ENCODE assay signal across 10 cellular contexts in genomic region chr5:36239370-36240293, GRCh38. TPM values are rescaled to one million over a fixed set of nuclear protein-coding genes. Genes with fewer than 3 reads are reported as not detected.
DNase-seq lines count a peak whose midpoint lies in the region; ATAC-seq and TF ChIP-seq lines count a peak whose summit lies in the region.
"Had no signal": no experiment of that assay in that cellular context is flagged by ENCODE, and none has a peak within 500 bp of the region (broad histone marks: within the 10 kb centered on the region; RNA-seq: fewer than 3 reads in every experiment).

No MANE protein-coding gene starts in this region.

- H3K79me2 ChIP-seq in DOHH2 (ENCODE audit: control insufficient read depth, low read length) (peaks cover 76% of the 10 kb centered on the region), OCI-LY7 (ENCODE audit: insufficient read depth, low read depth, low read length) (peaks cover 65% of the 10 kb centered on the region)

- peaks cover 71% of the 10 kb centered on the region for H3K4me1 ChIP-seq in DOHH2 (ENCODE audit: control insufficient read depth, low read length)
- peaks cover 70% of the 10 kb centered on the region for H3K4me1 ChIP-seq in OCI-LY7 (ENCODE audit: insufficient read depth, low read length, poor library complexity, severe bottlenecking)
- peaks cover 6% of the 10 kb centered on the region for H3K4me1 ChIP-seq in prostate gland (replicated peaks)

- H4K20me1 ChIP-seq in DOHH2 (ENCODE audit: control insufficient read depth, insufficient read depth, low read depth, low read length) (no peaks in the 10 kb centered on the region), OCI-LY7 (ENCODE audit: insufficient read depth, low read length) (no peaks in the 10 kb centered on the region; the same call in 1 of the 2 replicates)

- H3K36me3 ChIP-seq in DOHH2 (ENCODE audit: control insufficient read depth, low read length) (peaks cover 23% of the 10 kb centered on the region), OCI-LY7 (ENCODE audit: insufficient read depth, low read length) (peaks cover 4% of the 10 kb centered on the region; the same call in 1 of the 2 replicates), prostate gland (no peaks in the 10 kb centered on the region)

- intact Hi-C loops in OCI-LY7 (cut with micrococcal nuclease; ENCODE audit: unreplicated experiment) (loop anchor here (1.0 to 5.0 kb wide), 6 partner anchors 61 to 1322 kb away; partner anchors contain the start of genes BRIX1, DNAJC21, NIPBL and RAD1), prostate gland (cut with DNase I) (loop anchor here (5.0 kb wide), 2 partner anchors 87 to 158 kb away; partner anchors contain the start of genes LMBRD2 and SKP2)

- BruUV-seq in OCI-LY7 (replicated peaks; lab: Mats Ljungman, UMichigan): TSS peak; percentile 52

- POLR2A ChIA-PET in OCI-LY7 (lab: Charles Lee): interaction anchor here (1.0 to 1.7 kb wide), 4 partner anchors 10 to 88 kb away, joined by 3 to 7 read pairs (median 3); partner anchors contain the start of genes LMBRD2 and SKP2

- H3K27me3 ChIP-seq in DOHH2 (ENCODE audit: control insufficient read depth, low read length) (no peaks in the 10 kb centered on the region), prostate gland (replicated peaks; ENCODE audit: insufficient read depth) (no peaks in the 10 kb centered on the region)

- H3K4me2 ChIP-seq in DOHH2 (ENCODE audit: low read length) (peak overlapping the region; percentile 78), OCI-LY7 (ENCODE audit: low read length) (peak overlapping the region; percentile 82)

- TF ChIP-seq CTCF in DOHH2 (IDR thresholded peaks at IDR 0.05; ENCODE audit: low read depth, low read length, poor library complexity, severe bottlenecking): no peak
- TF ChIP-seq CTCF in OCI-LY7 (conservative IDR thresholded peaks at IDR 0.05; ENCODE audit: low read length): no peak
- TF ChIP-seq CTCF in prostate gland (IDR thresholded peaks at IDR 0.05): no peak

- peak overlapping the region; percentile 28; the same call in 1 of the 2 replicates for H2AFZ ChIP-seq in OCI-LY7 (ENCODE audit: low read length)

- peak overlapping the region; percentile 79 for H3K27ac ChIP-seq in DOHH2 (ENCODE audit: low read depth, low read length)
- H3K27ac ChIP-seq in OCI-LY7 (ENCODE audit: low read depth, low read length, poor library complexity, severe bottlenecking): peak overlapping the region; percentile 85
- H3K27ac ChIP-seq in prostate gland: peak overlapping the region; percentile 41 to 98

- H3K9me2 ChIP-seq in DOHH2 (replicated peaks; ENCODE audit: control insufficient read depth, low read length) (no peaks in the 10 kb centered on the region), OCI-LY7 (ENCODE audit: insufficient read depth, low read length) (no peaks in the 10 kb centered on the region)

- peak; percentile 16 for TF ChIP-seq POLR2A in erythroblast (IDR thresholded peaks at IDR 0.05; ENCODE audit: low read length)
- no peak for TF ChIP-seq POLR2A in prostate gland (IDR thresholded peaks at IDR 0.05)

- H3F3A ChIP-seq in DOHH2 (ENCODE audit: control insufficient read depth, insufficient read depth): peaks cover 22% of the 10 kb centered on the region

- peak overlapping the region; percentile 84 for H3K4me3 ChIP-seq in DOHH2 (ENCODE audit: low read length)
- peak overlapping the region; percentile 84 for H3K4me3 ChIP-seq in OCI-LY7 (ENCODE audit: low read depth, low read length, poor library complexity, severe bottlenecking)
- no peak overlapping the region for H3K4me3 ChIP-seq in prostate gland

- ATAC-seq in GM18870 (IDR thresholded peaks at IDR 0.05; ENCODE audit: unreplicated experiment): no peak

- DNase-seq in OCI-LY7 (ENCODE audit: low spot score) (peak; percentile 57), erythroblast (lab: John Stamatoyannopoulos, UW) (peak; percentile 32 to 42), prostate gland (ENCODE audit: low spot score) (no peak), Ammon's horn (ENCODE audit: low spot score) (no peak), OCI-M2 (lab: John Stamatoyannopoulos, UW; ENCODE audit: unreplicated experiment) (no peak), NCI-H187 treated with DMSO at 0.1 percent for 48 hours (lab: John Stamatoyannopoulos, UW) (no peak)
- DNase-seq: NCI-H1417 treated with DMSO at 0.1 percent for 48 hours; stimulated activated CD4-positive, alpha-beta T cell treated with anti-CD3 and anti-CD28 coated beads, Interleukin-15, amount 100 ng/mL, for 24 hours had no signal

- H3K9me3 ChIP-seq in DOHH2 (ENCODE audit: control insufficient read depth, insufficient read depth, low read length) (peaks cover 6% of the 10 kb centered on the region), OCI-LY7 (ENCODE audit: low read length) (no peaks in the 10 kb centered on the region), prostate gland (no peaks in the 10 kb centered on the region)

- CTCF ChIA-PET in OCI-LY7 (lab: Charles Lee; ENCODE audit: unreplicated experiment): interaction anchor here (2.6 kb wide), 1 partner anchor 160 kb away, joined by 7 read pairs; no protein-coding TSS in a partner anchor

- 27% methylated on average over 4 of the region's 4 CpGs for WGBS in prostate gland

RNA-seq across cellular contexts. Expression of gene NADK2, which starts 2.1 kb away (rescaled TPM):
- 21.2 and 23.8 TPM in 2 replicates for total RNA-seq in OCI-LY7 (2014; rRNA removed; shearing (Covaris generic))
- total RNA-seq in OCI-LY7 (2022): 37.5 and 38.6 TPM in 2 replicates
- total RNA-seq in prostate gland: 10 to 100 TPM; 21.6 to 37.9 TPM

Comparison
In these comparisons a context has a peak if more than half of its experiments do, and no peak if none do; other contexts are left out.
1. H3K4me3 ChIP-seq: peak in DOHH2 (single experiment) and OCI-LY7 (single experiment); none in prostate gland (0 of 2).
2. DNase-seq: peak in OCI-LY7 (single experiment) and erythroblast (2 of 2); none in prostate gland (single experiment), Ammon's horn (single experiment), OCI-M2 (single experiment) and NCI-H187 treated with DMSO at 0.1 percent for 48 hours (single experiment).
3. Peak in every context shown above with its lines, with median percentiles within 50 percentile points of each other: H3K27ac ChIP-seq.